In genomic region chr13:113298001-113298945, GRCh38 we compare ENCODE assay signal across 9 cellular contexts. TPM values are rescaled to one million over a fixed set of nuclear protein-coding genes. Genes with fewer than 3 reads are reported as not detected.
DNase-seq lines count a peak whose midpoint lies in the region; ATAC-seq, FAIRE-seq and TF ChIP-seq lines count a peak whose summit lies in the region.
"Had no signal": no experiment of that assay in that cellular context is flagged by ENCODE, and none has a peak within 500 bp of the region (broad histone marks: within the 10 kb centered on the region; RNA-seq: fewer than 3 reads in every experiment).

No MANE protein-coding gene starts in this region.

- no peaks in the 10 kb centered on the region for H3K9me3 ChIP-seq in skeletal muscle tissue (ENCODE audit: control insufficient read depth in 3 of 3, low read length in 3 of 3)

- no peak for FAIRE-seq in GM12892 (lab: Jason Lieb, UNC)
- FAIRE-seq: G401.6 had no signal

- no peak for TF ChIP-seq CTCF in foreskin keratinocyte (conservative IDR thresholded peaks at IDR 0.05)

- peak overlapping the region; percentile 96 for H3K4me3 Mint-ChIP-seq in T-helper 1 cell treated with Interleukin-12 subunit alpha and Interleukin-12 subunit beta and Interleukin-4 antibody, amounts not matched to agents 30 μg/mL and 1 μg/mL, for 36 hours
- H3K4me3 Mint-ChIP-seq in T-cell: peak overlapping the region; percentile 92 to 97 (median 95)

- peaks cover 34% of the 10 kb centered on the region for H3K27me3 Mint-ChIP-seq in T-helper 1 cell treated with Interleukin-12 subunit alpha and Interleukin-12 subunit beta and Interleukin-4 antibody, amounts not matched to agents 30 μg/mL and 1 μg/mL, for 36 hours (ENCODE audit: low read depth)
- peaks cover 0 to 7% of the 10 kb centered on the region in 2 donors for H3K27me3 Mint-ChIP-seq in T-cell

- H3K4me1 Mint-ChIP-seq in T-helper 1 cell treated with Interleukin-12 subunit alpha and Interleukin-12 subunit beta and Interleukin-4 antibody, amounts not matched to agents 30 μg/mL and 1 μg/mL, for 36 hours (ENCODE audit: low read depth): peaks cover 20% of the 10 kb centered on the region
- H3K4me1 Mint-ChIP-seq in T-cell: peaks cover 39 to 46% (median 45%) of the 10 kb centered on the region in 3 donors

- peaks cover 9% of the 10 kb centered on the region for H3K27me3 ChIP-seq in foreskin keratinocyte
- H3K27me3 ChIP-seq in skeletal muscle tissue (ENCODE audit: control insufficient read depth in 3 of 3, insufficient read depth in 3 of 3, low read length in 3 of 3): no peaks in the 10 kb centered on the region

- peak overlapping the region; percentile 92 to 93 (median 93) for H3K4me3 ChIP-seq in skeletal muscle tissue (ENCODE audit: low read length in 3 of 3)

- ATAC-seq in T-cell (replicated peaks in 1 of 4) (no peak), foreskin keratinocyte (peak; percentile 55), HG02678 (IDR thresholded peaks at IDR 0.05; ENCODE audit: unreplicated experiment) (no peak)

- CTCF ChIA-PET in T-cell (lab: Charles Lee): interaction anchor here in 1 of 2 donors (1.2 kb wide), 1 partner anchor 88 kb away, joined by 4 read pairs; the partner anchor contains the start of gene CUL4A

- H3K27ac Mint-ChIP-seq in T-helper 1 cell treated with Interleukin-12 subunit alpha and Interleukin-12 subunit beta and Interleukin-4 antibody, amounts not matched to agents 30 μg/mL and 1 μg/mL, for 36 hours: peak overlapping the region; percentile 99
- H3K27ac Mint-ChIP-seq in T-cell: peak overlapping the region; percentile 94 to 96

- H3K4me1 ChIP-seq in foreskin keratinocyte (no peaks in the 10 kb centered on the region), skeletal muscle tissue (ENCODE audit: control insufficient read depth in 3 of 3, insufficient read depth in 3 of 3, low read length in 3 of 3) (peaks cover 25 to 41% (median 26%) of the 10 kb centered on the region in 3 donors)

- no peak for TF ChIP-seq POLR2A in GM12892 (IDR thresholded peaks at IDR 0.05; ENCODE audit: low read depth, low read length)

- DNase-seq in T-helper 1 cell (no peak), T-cell (no peak), foreskin keratinocyte (peak; percentile 49 to 70), GM12892 (ENCODE audit: insufficient read length) (no peak), NCI-H524 treated with DMSO at 0.1 percent for 48 hours (lab: John Stamatoyannopoulos, UW) (no peak)

- POLR2A ChIA-PET in T-cell (lab: Charles Lee): no interaction called here

- H3K36me3 ChIP-seq in skeletal muscle tissue (ENCODE audit: control insufficient read depth in 3 of 3, insufficient read depth in 3 of 3, low read length in 3 of 3): peaks cover 0 to 2% (median 0%) of the 10 kb centered on the region in 3 donors

- H3K27ac ChIP-seq in foreskin keratinocyte (peak overlapping the region; percentile 84), skeletal muscle tissue (ENCODE audit: low read depth, low read length) (peak overlapping the region; percentile 91)

- no peaks in the 10 kb centered on the region for H3K9me3 Mint-ChIP-seq in T-helper 1 cell treated with Interleukin-12 subunit alpha and Interleukin-12 subunit beta and Interleukin-4 antibody, amounts not matched to agents 30 μg/mL and 1 μg/mL, for 36 hours
- no peaks in the 10 kb centered on the region for H3K9me3 Mint-ChIP-seq in T-cell

- H3K9ac ChIP-seq in skeletal muscle tissue (ENCODE audit: low read depth in 1 of 3, low read length in 3 of 3): peak overlapping the region; percentile 88 to 96 (median 90)

- H3K36me3 Mint-ChIP-seq in T-helper 1 cell treated with Interleukin-12 subunit alpha and Interleukin-12 subunit beta and Interleukin-4 antibody, amounts not matched to agents 30 μg/mL and 1 μg/mL, for 36 hours (ENCODE audit: low read depth): peaks cover 6% of the 10 kb centered on the region
- peaks cover 17% of the 10 kb centered on the region for H3K36me3 Mint-ChIP-seq in T-cell

RNA-seq across cellular contexts. Expression of gene LAMP1, which starts 1.2 kb away (rescaled TPM):
- 100 to 1,000 TPM in 4 of 5 donors, 10 to 100 TPM in 1; 83.6 to 120 (median 112) TPM for total RNA-seq in T-cell
- total RNA-seq in foreskin keratinocyte: 140 and 141 TPM in 2 replicates
- polyA plus RNA-seq in foreskin keratinocyte: 135 and 145 TPM in 2 replicates
- total RNA-seq in skeletal muscle tissue: 77.2 TPM
- polyA plus RNA-seq in GM12892 (2012; ENCODE audit: missing spikeins): 32.8 TPM

Comparison
In these comparisons a context has a peak if more than half of its experiments do, and no peak if none do; other contexts are left out.
1. DNase-seq: peak in foreskin keratinocyte (2 of 2); none in T-helper 1 cell (0 of 5), T-cell (0 of 34), GM12892 (single experiment) and NCI-H524 treated with DMSO at 0.1 percent for 48 hours (single experiment).